In genomic region chr3:38117748-38118420, GRCh38 we compare ENCODE assay signal across 8 cellular contexts. TPM values are rescaled to one million over a fixed set of nuclear protein-coding genes. Genes with fewer than 3 reads are reported as not detected.
DNase-seq lines count a peak whose midpoint lies in the region; ATAC-seq and TF ChIP-seq lines count a peak whose summit lies in the region.

No MANE protein-coding gene starts in this region.

- DNase-seq in GM06990 (ENCODE audit: extremely low read depth, insufficient read length) (peak; percentile 58), LHCN-M2 (ENCODE audit: low read depth) (peak; percentile 54), activated B cell treated with CpG ODN at 0.5 μM for 24 hours (peak; percentile 58), caudate nucleus (lab: John Stamatoyannopoulos, UW) (peak in 34 of 61 donors; percentile 6 to 63 (median 21))
- DNase-seq in stimulated activated CD8-positive, alpha-beta memory T cell treated with anti-CD3 and anti-CD28 coated beads, Interleukin-12 subunit alpha, Interleukin-12 subunit beta, amount 100 ng/mL, for 4 hours (ENCODE audit: low read depth) = peak; percentile 32

- no peaks in the 10 kb centered on the region for H3K9me3 Mint-ChIP-seq in activated B cell treated with CpG ODN at 0.5 μM for 24 hours

- peak; percentile 86 for TF ChIP-seq CTCF in GM06990 (IDR thresholded peaks at IDR 0.05; ENCODE audit: insufficient read depth, low read length, poor library complexity, severe bottlenecking)
- no peak for TF ChIP-seq CTCF in activated B cell treated with CpG ODN at 0.5 μM for 24 hours (IDR thresholded peaks at IDR 0.05)
- peak; percentile 77 for TF ChIP-seq CTCF in liver (IDR thresholded peaks at IDR 0.05; ENCODE audit: low read depth, low read length, missing input control)

- TF ChIP-seq RAD21 in liver (IDR thresholded peaks at IDR 0.05) = peak; percentile 80 to 93

- CTCF ChIA-PET in activated B cell treated with CpG ODN at 0.5 μM for 24 hours (lab: Charles Lee) = interaction anchor here (0.7 to 3.9 kb wide), 8 partner anchors 122 to 363 kb away, joined by 3 to 32 read pairs (median 7); partner anchors contain the start of gene XYLB

- H3K27me3 ChIP-seq in GM06990 (replicated peaks; ENCODE audit: control insufficient read depth, insufficient read depth, low read length) (no peaks in the 10 kb centered on the region), liver (ENCODE audit: control insufficient read depth in 4 of 4, insufficient read depth in 4 of 4, low read length in 3 of 4) (no peaks in the 10 kb centered on the region)

- POLR2A ChIA-PET in activated B cell treated with CpG ODN at 0.5 μM for 24 hours (lab: Charles Lee) = interaction anchor here (0.7 to 1.3 kb wide), 2 partner anchors 19 to 180 kb away, joined by 3 read pairs; partner anchors contain the start of gene ACAA1

- WGBS in liver = 45% methylated on average over 11 of the region's 11 CpGs

- H3K27ac Mint-ChIP-seq in activated B cell treated with CpG ODN at 0.5 μM for 24 hours = no peak overlapping the region

- intact Hi-C loops in activated B cell treated with CpG ODN at 0.5 μM for 24 hours (cut with micrococcal nuclease) = loop anchor here (1.0 to 5.0 kb wide), 5 partner anchors 109 to 362 kb away; partner anchors contain the start of gene XYLB

- ATAC-seq in GM21528 (IDR thresholded peaks at IDR 0.05; ENCODE audit: low FRiP score, unreplicated experiment) (peak; percentile 54), activated B cell treated with CpG ODN at 0.5 μM for 24 hours (ENCODE audit: low read depth) (peak; percentile 88), HG02970 (IDR thresholded peaks at IDR 0.05; ENCODE audit: low FRiP score, unreplicated experiment) (no peak)

- peaks cover 16% of the 10 kb centered on the region for H3K4me1 Mint-ChIP-seq in activated B cell treated with CpG ODN at 0.5 μM for 24 hours

- H3K9ac ChIP-seq in liver (ENCODE audit: low read depth in 1 of 2, low read length in 2 of 2) = no peak overlapping the region

- peaks cover 17% of the 10 kb centered on the region for H3K36me3 ChIP-seq in GM06990 (ENCODE audit: control insufficient read depth, insufficient read depth, low read length)
- H3K36me3 ChIP-seq in liver (ENCODE audit: control insufficient read depth in 4 of 4, insufficient read depth in 3 of 4, low read depth in 1 of 4, low read length in 3 of 4) = peaks cover 19 to 30% (median 25%) of the 10 kb centered on the region in 4 donors

- no peaks in the 10 kb centered on the region for H3K9me3 ChIP-seq in liver (ENCODE audit: control insufficient read depth in 4 of 4, low read length in 3 of 4)

- no peak overlapping the region for H3K4me3 ChIP-seq in GM06990 (replicated peaks; ENCODE audit: low read depth, low read length)
- no peak overlapping the region for H3K4me3 ChIP-seq in liver (ENCODE audit: low read depth in 1 of 3, low read length in 3 of 3)

- H3K27me3 Mint-ChIP-seq in activated B cell treated with CpG ODN at 0.5 μM for 24 hours = no peaks in the 10 kb centered on the region

- H3K27ac ChIP-seq in caudate nucleus (ENCODE audit: low read depth, low read length) (no peak overlapping the region), liver (ENCODE audit: low read depth in 1 of 2, low read length in 2 of 2) (peak overlapping the region; percentile 32 to 34)

- H3K36me3 Mint-ChIP-seq in activated B cell treated with CpG ODN at 0.5 μM for 24 hours (ENCODE audit: low read depth) = peaks cover 32% of the 10 kb centered on the region

- H3K4me3 Mint-ChIP-seq in activated B cell treated with CpG ODN at 0.5 μM for 24 hours = no peak overlapping the region

- H3K4me1 ChIP-seq in liver (ENCODE audit: control insufficient read depth in 4 of 4, insufficient read depth in 4 of 4, low read length in 3 of 4) = peaks cover 0 to 41% (median 29%) of the 10 kb centered on the region in 4 donors

TF ChIP-seq in liver, 16 proteins besides CTCF, POLR2A, EP300 and RAD21:
- TF ChIP-seq SP1 (IDR thresholded peaks at IDR 0.05) (no peak), NR2F2 (IDR thresholded peaks at IDR 0.05) (no peak), TAF1 (conservative IDR thresholded peaks at IDR 0.05) (no peak), FOXA1 (IDR thresholded peaks at IDR 0.05) (no peak), JUND (IDR thresholded peaks at IDR 0.05) (no peak), EGR1 (IDR thresholded peaks at IDR 0.05; ENCODE audit: low read depth in 2 of 2) (no peak), HNF4G (IDR thresholded peaks at IDR 0.05) (no peak), REST (IDR thresholded peaks at IDR 0.05) (peak; percentile 27), ATF3 (IDR thresholded peaks at IDR 0.05) (no peak), FOXA2 (IDR thresholded peaks at IDR 0.05) (peak; percentile 11), GABPA (IDR thresholded peaks at IDR 0.05 in 1 of 2, conservative IDR thresholded peaks at IDR 0.05 in 1 of 2) (no peak), HNF4A (conservative IDR thresholded peaks at IDR 0.05) (no peak), RXRA (IDR thresholded peaks at IDR 0.05) (peak in 1 of 2 donors; percentile 11), YY1 (IDR thresholded peaks at IDR 0.05) (peak; percentile 8)
- TF ChIP-seq, protein P1, sequence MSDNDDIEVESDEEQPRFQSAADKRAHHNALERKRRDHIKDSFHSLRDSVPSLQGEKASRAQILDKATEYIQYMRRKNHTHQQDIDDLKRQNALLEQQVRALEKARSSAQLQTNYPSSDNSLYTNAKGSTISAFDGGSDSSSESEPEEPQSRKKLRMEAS (IDR thresholded peaks at IDR 0.05) = peak; percentile 20
- TF ChIP-seq, protein P2, sequence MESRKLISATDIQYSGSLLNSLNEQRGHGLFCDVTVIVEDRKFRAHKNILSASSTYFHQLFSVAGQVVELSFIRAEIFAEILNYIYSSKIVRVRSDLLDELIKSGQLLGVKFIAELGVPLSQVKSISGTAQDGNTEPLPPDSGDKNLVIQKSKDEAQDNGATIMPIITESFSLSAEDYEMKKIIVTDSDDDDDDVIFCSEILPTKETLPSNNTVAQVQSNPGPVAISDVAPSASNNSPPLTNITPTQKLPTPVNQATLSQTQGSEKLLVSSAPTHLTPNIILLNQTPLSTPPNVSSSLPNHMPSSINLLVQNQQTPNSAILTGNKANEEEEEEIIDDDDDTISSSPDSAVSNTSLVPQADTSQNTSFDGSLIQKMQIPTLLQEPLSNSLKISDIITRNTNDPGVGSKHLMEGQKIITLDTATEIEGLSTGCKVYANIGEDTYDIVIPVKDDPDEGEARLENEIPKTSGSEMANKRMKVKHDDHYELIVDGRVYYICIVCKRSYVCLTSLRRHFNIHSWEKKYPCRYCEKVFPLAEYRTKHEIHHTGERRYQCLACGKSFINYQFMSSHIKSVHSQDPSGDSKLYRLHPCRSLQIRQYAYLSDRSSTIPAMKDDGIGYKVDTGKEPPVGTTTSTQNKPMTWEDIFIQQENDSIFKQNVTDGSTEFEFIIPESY (IDR thresholded peaks at IDR 0.05) = no peak

RNA-seq across cellular contexts. Expression of gene ACAA1, which starts 19.0 kb away (rescaled TPM):
- total RNA-seq in LHCN-M2 (2014; rRNA removed) (16.7 and 23.4 TPM in 2 replicates), activated B cell treated with CpG ODN at 0.5 μM for 24 hours (78.1 and 79.6 TPM in 2 replicates), liver (100 to 1,000 TPM; 220 to 410 TPM)
- polyA plus RNA-seq in LHCN-M2 (2012) = 61.5 TPM
- polyA plus RNA-seq in liver = 100 to 1,000 TPM; 338 to 342 TPM

RNA-seq across cellular contexts. Expression of gene MYD88, which starts 20.6 kb away (rescaled TPM):
- total RNA-seq in LHCN-M2 (2014; rRNA removed) (9.3 and 11.4 TPM in 2 replicates), activated B cell treated with CpG ODN at 0.5 μM for 24 hours (60.1 and 62.7 TPM in 2 replicates), liver (10 to 100 TPM; 15.4 to 60.3 TPM)
- polyA plus RNA-seq in LHCN-M2 (2012) = 30.6 TPM
- polyA plus RNA-seq in liver = 10 to 100 TPM; 37.0 to 51.1 TPM

RNA-seq across cellular contexts. Expression of gene OXSR1, which starts 47.5 kb away (rescaled TPM):
- total RNA-seq in LHCN-M2 (2014; rRNA removed) = 78.9 and 81.3 TPM in 2 replicates
- polyA plus RNA-seq in LHCN-M2 (2012) = 43.2 TPM
- total RNA-seq in activated B cell treated with CpG ODN at 0.5 μM for 24 hours = 34.8 and 40.2 TPM in 2 replicates
- total RNA-seq in liver = 10 to 100 TPM; 16.2 to 24.7 TPM
- 1 to 10 TPM; 4.3 to 8.2 TPM for polyA plus RNA-seq in liver
